1 cellular context compared by ENCODE assay signal in the genomic region with DNA sequence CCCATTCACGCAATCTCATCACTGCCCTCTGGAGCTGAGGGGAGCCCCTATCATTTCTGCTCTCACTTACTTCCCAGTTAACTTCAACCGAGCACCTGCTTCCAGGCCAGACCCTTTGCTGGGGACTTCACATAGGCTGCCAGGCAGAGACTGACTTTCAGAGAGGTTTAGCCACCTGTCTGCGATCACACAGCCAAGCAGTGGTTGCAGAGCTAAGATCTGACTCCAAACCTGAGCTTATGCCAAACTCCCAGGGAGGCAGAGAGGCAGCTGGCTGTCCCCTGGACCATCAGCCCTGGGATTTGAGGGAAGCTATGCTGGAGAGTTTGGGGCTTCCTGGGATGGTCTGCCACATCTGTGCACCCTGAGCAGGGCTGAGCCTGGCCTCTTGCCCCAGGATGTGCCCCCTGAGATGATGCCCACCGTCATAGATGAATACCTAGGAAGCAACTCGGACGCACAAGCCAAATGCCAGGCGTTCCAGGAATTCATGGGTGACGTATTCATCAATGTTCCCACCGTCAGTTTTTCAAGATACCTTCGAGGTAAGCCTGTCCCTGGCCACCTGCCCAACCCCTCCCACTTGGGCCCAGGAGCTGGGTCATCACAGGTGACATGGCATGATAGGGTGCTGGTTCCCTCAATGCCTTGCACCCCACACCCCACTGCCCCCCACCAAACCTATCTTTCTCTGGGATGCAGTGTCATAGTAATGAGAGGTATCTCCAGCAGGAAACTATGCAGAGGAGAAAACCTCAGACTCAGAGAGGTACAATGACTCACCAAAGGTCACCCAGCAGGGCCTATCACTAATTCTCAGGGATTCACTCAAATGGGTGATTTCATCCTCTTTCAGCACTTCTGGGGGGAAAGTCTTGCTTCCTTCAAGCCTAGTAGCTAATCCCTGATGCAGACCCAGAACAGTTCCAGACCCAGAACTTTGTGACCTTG.
TF ChIP-seq lines count a peak whose summit lies in the region.

No MANE protein-coding gene starts in this region.

TF ChIP-seq in IMR-90, 13 proteins besides CTCF, POLR2A, EP300 and RAD21:
- TF ChIP-seq USF2 (IDR thresholded peaks at IDR 0.05; ENCODE audit: low read depth, low read length) (no peak), RFX5 (IDR thresholded peaks at IDR 0.05; ENCODE audit: low read depth, low read length) (no peak), CHD1 (IDR thresholded peaks at IDR 0.05; ENCODE audit: low read depth, low read length) (no peak), CEBPB (IDR thresholded peaks at IDR 0.05; ENCODE audit: low read depth, low read length) (no peak), NFE2L2 (IDR thresholded peaks at IDR 0.05; ENCODE audit: low read depth, low read length) (no peak), FOS (IDR thresholded peaks at IDR 0.05; ENCODE audit: low read depth, low read length) (peak; percentile 59; the same call in 1 of the 2 replicates)
TF ChIP-seq in IMR-90: peak in this region for 1.
